Comparison of ENCODE assay signal across 11 cellular contexts in the genomic region with DNA sequence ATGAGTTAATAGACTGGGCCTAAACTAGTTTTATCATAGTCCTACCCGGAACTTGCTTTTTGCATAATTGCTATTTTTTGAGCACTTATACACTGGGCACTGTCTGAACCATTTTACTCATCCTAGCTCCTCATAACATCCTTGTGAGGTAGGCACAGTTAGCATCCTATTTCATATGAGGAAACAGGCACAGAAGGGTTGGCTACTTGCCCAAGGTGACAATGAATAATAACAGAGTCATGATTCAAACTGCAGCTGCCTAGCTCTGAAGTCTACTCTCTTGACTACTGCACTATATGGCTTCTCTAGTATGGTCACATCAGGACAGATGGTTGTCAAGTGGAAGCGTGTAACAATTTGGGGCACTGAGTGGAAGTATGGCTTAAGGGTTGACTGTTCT. TPM values are rescaled to one million over a fixed set of nuclear protein-coding genes. Genes with fewer than 3 reads are reported as not detected.
DNase-seq lines count a peak whose midpoint lies in the region; ATAC-seq lines count a peak whose summit lies in the region.
"Had no signal": no experiment of that assay in that cellular context is flagged by ENCODE, and none has a peak within 500 bp of the region (broad histone marks: within the 10 kb centered on the region; RNA-seq: fewer than 3 reads in every experiment).

No MANE protein-coding gene starts in this region.

- no peaks in the 10 kb centered on the region for H3K36me3 ChIP-seq in aorta (ENCODE audit: control insufficient read depth in 1 of 2, insufficient read depth in 2 of 2, low read length in 1 of 2)
- H3K36me3 ChIP-seq: heart right ventricle had no signal

- H3K27ac ChIP-seq in aorta (ENCODE audit: low read depth in 1 of 2, low read length in 2 of 2) = no peak overlapping the region
- H3K27ac ChIP-seq: heart right ventricle, SK-N-MC had no signal

- H3K27me3 ChIP-seq in aorta (ENCODE audit: control insufficient read depth in 1 of 2, insufficient read depth in 2 of 2, low read length in 1 of 2) = no peaks in the 10 kb centered on the region
- H3K27me3 ChIP-seq: heart right ventricle had no signal

- H3K4me3 ChIP-seq in aorta (ENCODE audit: low read length in 2 of 2) = no peak overlapping the region
- H3K4me3 ChIP-seq: heart right ventricle, SK-N-MC had no signal

- H3K4me1 ChIP-seq in aorta (ENCODE audit: control insufficient read depth in 1 of 2, insufficient read depth in 2 of 2, low read length in 2 of 2) = no peaks in the 10 kb centered on the region
- H3K4me1 ChIP-seq: heart right ventricle had no signal

- 79 to 80% methylated on average over 2 of the region's 2 CpGs for WGBS in aorta, 2 donors

- peak; percentile 47 for DNase-seq in H4 (ENCODE audit: low spot score)
- DNase-seq in NCI-H2107 treated with DMSO at 0.1 percent for 48 hours (lab: John Stamatoyannopoulos, UW; ENCODE audit: unreplicated experiment) = peak; percentile 92
- peak; percentile 77 for DNase-seq in amniotic epithelial cell (ENCODE audit: low read depth)
- peak; percentile 27 for DNase-seq in pons (ENCODE audit: low spot score)
- no peak for DNase-seq in mesenteric fat pad (ENCODE audit: low spot score)
- no peak for DNase-seq in aorta
- no peak for DNase-seq in NCI-H82 treated with DMSO at 0.1 percent for 48 hours (lab: John Stamatoyannopoulos, UW; ENCODE audit: unreplicated experiment)
- DNase-seq: activated gamma-delta T cell treated with Interleukin-2 at 50 U/mL for 16 hours, heart right ventricle had no signal

- H3K9me3 ChIP-seq in aorta (ENCODE audit: control insufficient read depth, low read length) = no peaks in the 10 kb centered on the region
- H3K9me3 ChIP-seq: heart right ventricle had no signal

- ATAC-seq in HG02763 (IDR thresholded peaks at IDR 0.05; ENCODE audit: unreplicated experiment) = no peak
- ATAC-seq in aorta (ENCODE audit: low FRiP score) = no peak

- intact Hi-C loops in aorta (cut with DNase I) = no loop called here

RNA-seq across cellular contexts. Expression of gene RC3H1, which starts 18.2 kb away (rescaled TPM):
- 8.8 and 9.5 TPM in 2 replicates for total RNA-seq in H4 (2014; rRNA removed; shearing (Covaris generic))
- total RNA-seq in mesenteric fat pad (37.0 TPM), aorta (10 to 100 TPM; 33.9 to 51.7 TPM)
- polyA plus RNA-seq in aorta = 1 to 10 TPM; 4.5 to 5.4 TPM

Comparison
In these comparisons a context has a peak if more than half of its experiments do, and no peak if none do; other contexts are left out.
1. DNase-seq: peak in H4 (single experiment), NCI-H2107 treated with DMSO at 0.1 percent for 48 hours (single experiment), amniotic epithelial cell (single experiment) and pons (single experiment); none in mesenteric fat pad (single experiment), aorta (0 of 2) and NCI-H82 treated with DMSO at 0.1 percent for 48 hours (single experiment).